In genomic region chr2:238256594-238257104, GRCh38 we compare ENCODE assay signal across 8 cellular contexts. TPM values are rescaled to one million over a fixed set of nuclear protein-coding genes. Genes with fewer than 3 reads are reported as not detected.
A peak's percentile ranks its signal among the peaks of the same experiment; 100 is the strongest.
DNase-seq lines count a peak whose midpoint lies in the region; ATAC-seq and TF ChIP-seq lines count a peak whose summit lies in the region.

No MANE protein-coding gene starts in this region.

- in situ Hi-C loops in SK-MEL-5 (cut with HindIII; ENCODE audit: low pct_unique_long_range_greater_than_20kb, low sequenced_read_pairs), result no loop called here

- no peak for TF ChIP-seq POLR2A in NB4 (IDR thresholded peaks at IDR 0.05; ENCODE audit: extremely low read depth, insufficient read length)

- TF ChIP-seq CTCF in GM12874 (IDR thresholded peaks at IDR 0.05; ENCODE audit: insufficient read depth, low read depth, low read length) (peak; percentile 70), NB4 (IDR thresholded peaks at IDR 0.05; ENCODE audit: low read depth, low read length) (peak; percentile 96)

- peaks cover 6% of the 10 kb centered on the region for H3K4me1 Mint-ChIP-seq in activated T-helper 2 cell treated with anti-CD3 and anti-CD28 coated beads, Interferon-gamma antibody, Interleukin-2, Interleukin-4, amounts not matched to agents 10 μg/mL and 5 μg/mL and 100 μg/mL, durations not matched to agents 14 hours and 24 hours and 36 hours (ENCODE audit: low read depth)

- intact Hi-C loops in activated T-helper 2 cell treated with anti-CD3 and anti-CD28 coated beads, Interferon-gamma antibody, Interleukin-2, Interleukin-4, amounts not matched to agents 10 μg/mL and 5 μg/mL and 100 μg/mL, durations not matched to agents 14 hours and 24 hours and 36 hours (cut with micrococcal nuclease), result no loop called here

- no peak for ATAC-seq in HG03342 (IDR thresholded peaks at IDR 0.05; ENCODE audit: unreplicated experiment)
- ATAC-seq in HG02970 (IDR thresholded peaks at IDR 0.05; ENCODE audit: low FRiP score, unreplicated experiment), result no peak

- no peaks in the 10 kb centered on the region for H3K9me3 Mint-ChIP-seq in activated T-helper 2 cell treated with anti-CD3 and anti-CD28 coated beads, Interferon-gamma antibody, Interleukin-2, Interleukin-4, amounts not matched to agents 10 μg/mL and 5 μg/mL and 100 μg/mL, durations not matched to agents 14 hours and 24 hours and 36 hours

- H3K4me3 Mint-ChIP-seq in activated T-helper 2 cell treated with anti-CD3 and anti-CD28 coated beads, Interferon-gamma antibody, Interleukin-2, Interleukin-4, amounts not matched to agents 10 μg/mL and 5 μg/mL and 100 μg/mL, durations not matched to agents 14 hours and 24 hours and 36 hours (ENCODE audit: low read depth), result no peak overlapping the region

- H3K27ac Mint-ChIP-seq in activated T-helper 2 cell treated with anti-CD3 and anti-CD28 coated beads, Interferon-gamma antibody, Interleukin-2, Interleukin-4, amounts not matched to agents 10 μg/mL and 5 μg/mL and 100 μg/mL, durations not matched to agents 14 hours and 24 hours and 36 hours, result no peak overlapping the region

- H3K27me3 Mint-ChIP-seq in activated T-helper 2 cell treated with anti-CD3 and anti-CD28 coated beads, Interferon-gamma antibody, Interleukin-2, Interleukin-4, amounts not matched to agents 10 μg/mL and 5 μg/mL and 100 μg/mL, durations not matched to agents 14 hours and 24 hours and 36 hours (ENCODE audit: low read depth), result no peaks in the 10 kb centered on the region

- no peak overlapping the region for H3K4me3 ChIP-seq in NB4 (ENCODE audit: low read depth, low read length)

- peak; percentile 93 for DNase-seq in NB4 (ENCODE audit: low read depth)
- DNase-seq in SK-MEL-5 (ENCODE audit: low read depth, low spot score), result peak; percentile 96
- peak; percentile 62 for DNase-seq in activated T-helper 2 cell treated with anti-CD3 and anti-CD28 coated beads, Interferon-gamma antibody, Interleukin-2, Interleukin-4, amounts not matched to agents 10 μg/mL and 5 μg/mL and 100 μg/mL, durations not matched to agents 14 hours and 24 hours and 36 hours (ENCODE audit: low spot score)
- peak; percentile 88 for DNase-seq in germinal center (ENCODE audit: low spot score)
- DNase-seq in pulmonary artery endothelial cell (ENCODE audit: low read depth, low spot score), result peak; percentile 45

- peaks cover 34% of the 10 kb centered on the region for H3K36me3 Mint-ChIP-seq in activated T-helper 2 cell treated with anti-CD3 and anti-CD28 coated beads, Interferon-gamma antibody, Interleukin-2, Interleukin-4, amounts not matched to agents 10 μg/mL and 5 μg/mL and 100 μg/mL, durations not matched to agents 14 hours and 24 hours and 36 hours (ENCODE audit: low read depth)

RNA-seq across cellular contexts. Expression of gene HES6, which starts 16.8 kb away (rescaled TPM):
- total RNA-seq in SK-MEL-5 (2014; rRNA removed; shearing (Covaris generic)), result 157 and 191 TPM in 2 replicates
- 165 and 196 TPM in 2 replicates for polyA plus RNA-seq in SK-MEL-5 (2015; cell fraction: cytosol; rRNA removed)
- 426 and 578 TPM in 2 replicates for polyA plus RNA-seq in SK-MEL-5 (2015; cell fraction: nucleus; rRNA removed)
- total RNA-seq in activated T-helper 2 cell treated with anti-CD3 and anti-CD28 coated beads, Interferon-gamma antibody, Interleukin-2, Interleukin-4, amounts not matched to agents 10 μg/mL and 5 μg/mL and 100 μg/mL, durations not matched to agents 14 hours and 24 hours and 36 hours, result 10.2 and 10.8 TPM in 2 replicates
- total RNA-seq in pulmonary artery endothelial cell, result 3.2 and 6.6 TPM in 2 replicates

RNA-seq across cellular contexts. Expression of gene PER2, which starts 31.8 kb away (rescaled TPM):
- total RNA-seq in SK-MEL-5 (2014; rRNA removed; shearing (Covaris generic)), result 1.8 and 2.2 TPM in 2 replicates
- 2.3 and 3.0 TPM in 2 replicates for polyA plus RNA-seq in SK-MEL-5 (2015; cell fraction: cytosol; rRNA removed)
- polyA plus RNA-seq in SK-MEL-5 (2015; cell fraction: nucleus; rRNA removed), result 2.7 and 5.2 TPM in 2 replicates
- 19.1 and 19.3 TPM in 2 replicates for total RNA-seq in activated T-helper 2 cell treated with anti-CD3 and anti-CD28 coated beads, Interferon-gamma antibody, Interleukin-2, Interleukin-4, amounts not matched to agents 10 μg/mL and 5 μg/mL and 100 μg/mL, durations not matched to agents 14 hours and 24 hours and 36 hours
- total RNA-seq in pulmonary artery endothelial cell, result 2.2 and 2.4 TPM in 2 replicates

RNA-seq across cellular contexts. Expression of gene ILKAP, which starts 53.2 kb away (rescaled TPM):
- 35.8 and 36.9 TPM in 2 replicates for total RNA-seq in SK-MEL-5 (2014; rRNA removed; shearing (Covaris generic))
- 64.8 and 67.7 TPM in 2 replicates for polyA plus RNA-seq in SK-MEL-5 (2015; cell fraction: cytosol; rRNA removed)
- 265 and 268 TPM in 2 replicates for polyA plus RNA-seq in SK-MEL-5 (2015; cell fraction: nucleus; rRNA removed)
- total RNA-seq in activated T-helper 2 cell treated with anti-CD3 and anti-CD28 coated beads, Interferon-gamma antibody, Interleukin-2, Interleukin-4, amounts not matched to agents 10 μg/mL and 5 μg/mL and 100 μg/mL, durations not matched to agents 14 hours and 24 hours and 36 hours, result 67.1 and 71.3 TPM in 2 replicates
- 19.1 and 26.7 TPM in 2 replicates for total RNA-seq in pulmonary artery endothelial cell

Comparison
In these comparisons a context has a peak if more than half of its experiments do, and no peak if none do; other contexts are left out.
1. DNase-seq: peak in every context shown above with its lines; median percentile 96 in SK-MEL-5; 93 in NB4; 88 in germinal center; 62 in activated T-helper 2 cell treated with anti-CD3 and anti-CD28 coated beads, Interferon-gamma antibody, Interleukin-2, Interleukin-4, amounts not matched to agents 10 μg/mL and 5 μg/mL and 100 μg/mL, durations not matched to agents 14 hours and 24 hours and 36 hours; 45 in pulmonary artery endothelial cell.
2. RNA of gene HES6, which starts 16.8 kb away (total RNA-seq): 157 to 191 TPM in SK-MEL-5; 10.2 to 10.8 TPM in activated T-helper 2 cell treated with anti-CD3 and anti-CD28 coated beads, Interferon-gamma antibody, Interleukin-2, Interleukin-4, amounts not matched to agents 10 μg/mL and 5 μg/mL and 100 μg/mL, durations not matched to agents 14 hours and 24 hours and 36 hours and 3.2 to 6.6 TPM in pulmonary artery endothelial cell; every median in the first group is over 10 times any median in the second.